10 cellular contexts compared by ENCODE assay signal in the genomic region with DNA sequence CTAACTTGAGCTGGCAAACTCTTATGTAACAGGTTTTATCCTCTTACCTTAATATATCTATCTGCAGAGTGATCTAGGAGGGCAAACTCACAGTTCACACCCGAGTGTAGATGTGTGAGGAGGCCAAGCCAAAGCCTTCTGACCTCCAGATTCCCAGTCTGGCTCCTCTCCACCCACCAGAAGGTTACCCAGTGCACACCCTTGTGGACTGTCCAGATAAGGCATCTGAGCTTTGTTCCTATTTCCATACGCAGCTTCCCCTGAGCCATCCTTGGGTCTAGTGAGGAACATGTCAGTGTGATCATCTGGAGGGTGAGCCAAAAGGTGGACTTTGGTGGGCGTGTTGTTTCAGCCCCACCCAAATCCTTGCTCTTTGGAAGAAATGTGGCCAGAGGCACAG.
DNase-seq lines count a peak whose midpoint lies in the region; ATAC-seq, FAIRE-seq and TF ChIP-seq lines count a peak whose summit lies in the region.
"Had no signal": no experiment of that assay in that cellular context is flagged by ENCODE, and none has a peak within 500 bp of the region (broad histone marks: within the 10 kb centered on the region; RNA-seq: fewer than 3 reads in every experiment).

No MANE protein-coding gene starts in this region.

- no peak for TF ChIP-seq EP300 in SK-N-SH (IDR thresholded peaks at IDR 0.05; ENCODE audit: borderline replicate concordance in 1 of 2, low read depth in 1 of 2, low read length in 1 of 2)

- WGBS in SK-N-SH (ENCODE audit: low lambda C conversion rate): 0% methylated on average over 3 of the region's 3 CpGs

- DNase-seq in Right ventricle myocardium inferior (ENCODE audit: missing footprints): no peak
- no peak for DNase-seq in cardiac septum (ENCODE audit: low spot score)
- peak; percentile 6 for DNase-seq in SK-N-SH
- DNase-seq in left cardiac atrium: peak; percentile 20
- peak; percentile 9 for DNase-seq in urothelium cell line (ENCODE audit: low spot score)
- DNase-seq in superior temporal gyrus (ENCODE audit: extremely low spot score): no peak
- DNase-seq in T-helper 9 cell: no peak
- DNase-seq in middle frontal gyrus (ENCODE audit: extremely low spot score, low spot score): no peak
- DNase-seq: activated naive CD8-positive, alpha-beta T cell treated with anti-CD3 and anti-CD28 coated beads, Interleukin-2, amount 10 ng/mL, durations not matched to agents 7 days and 5 days; DMS79 had no signal

- TF ChIP-seq CTCF in SK-N-SH (IDR thresholded peaks at IDR 0.05): peak; percentile 44

- H3K79me2 ChIP-seq in SK-N-SH (ENCODE audit: insufficient read depth): no peaks in the 10 kb centered on the region

- no peaks in the 10 kb centered on the region for H4K20me1 ChIP-seq in SK-N-SH (ENCODE audit: insufficient read depth)

- no peaks in the 10 kb centered on the region for H3F3A ChIP-seq in SK-N-SH (replicated peaks; ENCODE audit: insufficient read depth)

- no peaks in the 10 kb centered on the region for H3K4me1 ChIP-seq in SK-N-SH (ENCODE audit: control insufficient read depth in 1 of 2, insufficient read depth in 2 of 2, low read depth in 1 of 2, low read length in 1 of 2)

- H3K36me3 ChIP-seq in SK-N-SH (replicated peaks in 1 of 2; ENCODE audit: control insufficient read depth in 1 of 2, insufficient read depth in 2 of 2, low read length in 1 of 2): no peaks in the 10 kb centered on the region

- POLR2A ChIA-PET in SK-N-SH (lab: Yijun Ruan, JAX): no interaction called here

- FAIRE-seq in urothelium cell line (lab: Jason Lieb, UNC): no peak

- peak; percentile 69 for ATAC-seq in Right ventricle myocardium inferior
- ATAC-seq in left cardiac atrium: peak; percentile 27 to 67

- intact Hi-C loops in Right ventricle myocardium inferior (cut with DNase I): no loop called here
- intact Hi-C loops in cardiac septum (cut with DNase I): no loop called here
- intact Hi-C loops in left cardiac atrium (cut with DNase I): no loop called here

- H3K9me2 ChIP-seq in SK-N-SH: no peaks in the 10 kb centered on the region

- H3K9me3 ChIP-seq in SK-N-SH: no peaks in the 10 kb centered on the region

- peak; percentile 35 for TF ChIP-seq RAD21 in SK-N-SH (IDR thresholded peaks at IDR 0.05; ENCODE audit: low read length)

- H3K9ac ChIP-seq in SK-N-SH: no peak overlapping the region

- H3K4me3 ChIP-seq in SK-N-SH (ENCODE audit: low read depth in 2 of 2, low read length in 1 of 2): no peak overlapping the region

- H3K27me3 ChIP-seq in SK-N-SH (ENCODE audit: insufficient read depth): no peaks in the 10 kb centered on the region

- CTCF ChIA-PET in SK-N-SH (lab: Yijun Ruan, JAX): interaction anchor here (1.2 kb wide), 1 partner anchor 30 kb away, joined by 3 read pairs; no protein-coding TSS in a partner anchor

- no peak overlapping the region for H3K4me2 ChIP-seq in SK-N-SH

- no peak overlapping the region for H3K27ac ChIP-seq in SK-N-SH (ENCODE audit: low read depth in 2 of 2, low read length in 1 of 2)

- H2AFZ ChIP-seq in SK-N-SH (ENCODE audit: low read depth): peak overlapping the region; percentile 49; the same call in 1 of the 2 replicates

TF ChIP-seq in SK-N-SH, 30 proteins besides CTCF, POLR2A, EP300 and RAD21:
- no peak for TF ChIP-seq SMC3 (IDR thresholded peaks at IDR 0.05; ENCODE audit: low read depth, low read length)
- TF ChIP-seq TAF1 (IDR thresholded peaks at IDR 0.05; ENCODE audit: borderline replicate concordance, low read depth, low read length): no peak
- TF ChIP-seq MXI1 (IDR thresholded peaks at IDR 0.05; ENCODE audit: low read depth, low read length): no peak
- no peak for TF ChIP-seq POLR2AphosphoS5 (IDR thresholded peaks at IDR 0.05; ENCODE audit: low read depth, low read length)
- TF ChIP-seq FOXM1 (IDR thresholded peaks at IDR 0.05; ENCODE audit: low read depth): no peak
- TF ChIP-seq REST (IDR thresholded peaks at IDR 0.05; ENCODE audit: low read depth, low read length): no peak
- TF ChIP-seq FOSL2 (IDR thresholded peaks at IDR 0.05; ENCODE audit: borderline replicate concordance, low read depth): no peak
- TF ChIP-seq GATA2 (CRISPR knock-in tag; IDR thresholded peaks at IDR 0.05): no peak
- no peak for TF ChIP-seq SIN3A (IDR thresholded peaks at IDR 0.05; ENCODE audit: borderline replicate concordance, low read depth, low read length)
- TF ChIP-seq NRF1 (IDR thresholded peaks at IDR 0.05; ENCODE audit: low read depth, low read length): no peak
- TF ChIP-seq NFIC (IDR thresholded peaks at IDR 0.05; ENCODE audit: borderline replicate concordance): no peak
- TF ChIP-seq CHD2 (IDR thresholded peaks at IDR 0.05; ENCODE audit: low read length, partially characterized antibody): no peak
- TF ChIP-seq RXRA (IDR thresholded peaks at IDR 0.05; ENCODE audit: borderline replicate concordance, low read depth): no peak

Comparison
In these comparisons a context has a peak if more than half of its experiments do, and no peak if none do; other contexts are left out.
1. DNase-seq: peak in SK-N-SH (single experiment), left cardiac atrium (single experiment) and urothelium cell line (single experiment); none in Right ventricle myocardium inferior (single experiment), cardiac septum (single experiment), superior temporal gyrus (single experiment), T-helper 9 cell (single experiment) and middle frontal gyrus (single experiment).